In the genomic region with DNA sequence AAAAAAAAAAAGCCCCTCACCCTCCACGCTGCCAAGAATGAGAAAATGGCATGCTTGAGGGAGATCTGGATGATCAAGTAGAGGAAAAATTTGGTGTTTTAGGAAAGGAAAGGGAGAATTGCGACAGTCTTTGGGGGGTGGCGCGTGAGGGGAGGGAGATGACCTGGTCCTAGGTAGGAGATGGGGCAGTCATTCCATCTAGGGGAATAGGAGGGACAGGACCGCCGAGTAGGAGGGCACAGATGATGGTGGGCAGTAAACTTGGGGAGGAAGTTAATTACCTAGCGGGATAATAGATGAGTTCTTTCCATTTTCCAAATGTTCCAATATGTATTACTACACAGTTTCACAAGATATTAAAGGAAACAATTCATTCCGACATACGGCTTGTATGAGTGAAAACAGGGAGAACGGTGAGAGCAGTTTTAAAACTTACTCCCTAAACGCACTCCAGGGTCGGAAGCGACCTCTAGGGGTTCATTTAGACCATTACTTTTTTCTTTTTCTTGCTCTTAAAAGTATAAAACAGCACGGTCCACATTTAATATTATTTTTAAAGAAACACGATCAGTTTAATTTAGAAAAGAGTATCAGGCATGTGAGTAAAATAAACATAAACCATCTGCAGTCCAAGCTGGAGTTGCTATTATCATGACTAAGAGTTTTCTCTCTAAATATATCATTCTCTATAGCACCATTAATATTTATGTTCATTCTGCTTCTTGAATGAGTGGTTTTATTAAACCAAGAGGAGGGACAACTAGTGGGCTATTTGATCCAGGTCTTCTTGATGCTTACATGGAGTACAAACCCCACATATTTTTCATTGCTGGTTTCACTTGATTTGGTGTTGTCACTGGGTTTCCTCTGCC, we compare ENCODE assay signal across 8 cellular contexts. TPM values are rescaled to one million over a fixed set of nuclear protein-coding genes. Genes with fewer than 3 reads are reported as not detected.
DNase-seq lines count a peak whose midpoint lies in the region; ATAC-seq, FAIRE-seq and TF ChIP-seq lines count a peak whose summit lies in the region.

No MANE protein-coding gene starts in this region.

- H3K4me2 ChIP-seq in PC-9 (peak overlapping the region; percentile 69), HepG2 (ENCODE audit: low read depth, low read length) (peak overlapping the region; percentile 68)

- H3K36me3 Mint-ChIP-seq in MCF 10A (ENCODE audit: insufficient read depth, unreplicated experiment) = peaks cover 12% of the 10 kb centered on the region

- intact Hi-C loops in PC-9 (cut with micrococcal nuclease; ENCODE audit: unreplicated experiment) (loop anchor here (1.0 to 5.0 kb wide), 6 partner anchors 23 to 641 kb away; partner anchors contain the start of gene GPX2), MCF 10A (cut with micrococcal nuclease) (loop anchor here (2.0 to 10.0 kb wide), 2 partner anchors 161 to 309 kb away; no protein-coding TSS in a partner anchor), HepG2 (cut with micrococcal nuclease; ENCODE audit: unreplicated experiment) (loop anchor here (1.0 to 5.0 kb wide), 2 partner anchors 41 to 181 kb away; partner anchors contain the start of gene GPX2), transverse colon (cut with DNase I; ENCODE audit: low total_unique reads) (loop anchor here (2.0 kb wide), 1 partner anchor 163 kb away; no protein-coding TSS in a partner anchor)

- ATAC-seq in HepG2 (no peak), GM19351 (IDR thresholded peaks at IDR 0.05; ENCODE audit: unreplicated experiment) (no peak)

- H3K36me3 ChIP-seq in HEK293 (ENCODE audit: control insufficient read depth in 2 of 2, insufficient read depth in 1 of 2, low read length in 2 of 2) = no peaks in the 10 kb centered on the region
- no peaks in the 10 kb centered on the region for H3K36me3 ChIP-seq in PC-9 (ENCODE audit: low read depth)
- no peaks in the 10 kb centered on the region for H3K36me3 ChIP-seq in HepG2 (replicated peaks in 1 of 2; ENCODE audit: control insufficient read depth in 1 of 2, insufficient read depth in 2 of 2, low read length in 2 of 2)
- H3K36me3 ChIP-seq in transverse colon = no peaks in the 10 kb centered on the region

- H3K27ac ChIP-seq in HEK293 (ENCODE audit: extremely low read depth, low read depth, low read length) (no peak overlapping the region), PC-9 (no peak overlapping the region), HepG2 (ENCODE audit: extremely low read length, insufficient read depth, low read length) (no peak overlapping the region), transverse colon (no peak overlapping the region)

- TF ChIP-seq CTCF in HEK293 (tag by site-specific recombination; IDR thresholded peaks at IDR 0.05) (no peak), PC-9 (conservative IDR thresholded peaks at IDR 0.05) (peak; percentile 94), MCF 10A (IDR thresholded peaks at IDR 0.05; ENCODE audit: unreplicated experiment) (peak; percentile 52), HepG2 (CRISPR knock-in tag; IDR thresholded peaks at IDR 0.05) (peak; percentile 68), transverse colon (IDR thresholded peaks at IDR 0.05) (peak; percentile 53 to 70 (median 58))

- peaks cover 3% of the 10 kb centered on the region; the same call in 1 of the 2 replicates for H3K4me1 ChIP-seq in HEK293 (ENCODE audit: control insufficient read depth, insufficient read depth, low read length)
- H3K4me1 ChIP-seq in PC-9 (replicated peaks; ENCODE audit: insufficient read depth) = peaks cover 19% of the 10 kb centered on the region
- peaks cover 46% of the 10 kb centered on the region for H3K4me1 ChIP-seq in HepG2 (ENCODE audit: insufficient read depth, low read length)
- peaks cover 0 to 23% (median 16%) of the 10 kb centered on the region in 4 donors for H3K4me1 ChIP-seq in transverse colon

- FAIRE-seq in HepG2 (lab: Jason Lieb, UNC) = no peak

- H3K4me1 Mint-ChIP-seq in MCF 10A (ENCODE audit: insufficient read depth, unreplicated experiment) = peaks cover 10% of the 10 kb centered on the region

- no peaks in the 10 kb centered on the region for H3F3A ChIP-seq in PC-9 (ENCODE audit: insufficient read depth, low read depth)

- POLR2A ChIA-PET in HEK293 (lab: Yijun Ruan, JAX) (interaction anchor here (0.6 kb wide), 1 partner anchor 12 kb away, joined by 3 read pairs; no protein-coding TSS in a partner anchor), PC-9 (lab: Charles Lee; ENCODE audit: unreplicated experiment) (no interaction called here), MCF 10A (lab: Yijun Ruan, JAX) (no interaction called here), HepG2 (lab: Yijun Ruan, JAX) (no interaction called here)

- BruUV-seq in PC-9 (replicated peaks; lab: Mats Ljungman, UMichigan) (no TSS peak), MCF 10A (replicated peaks; lab: Mats Ljungman, UMichigan) (no TSS peak), HepG2 (replicated peaks; lab: Mats Ljungman, UMichigan) (no TSS peak)

- H3K4me3 ChIP-seq in HEK293 (ENCODE audit: low read depth, low read length) (peak overlapping the region; percentile 24), PC-9 (peak overlapping the region; percentile 36; the same call in 1 of the 2 replicates), HepG2 (replicated peaks in 1 of 3; ENCODE audit: insufficient read depth in 1 of 3, low read depth in 2 of 3, low read length in 3 of 3) (peak overlapping the region in 2 of 3 experiments; percentile 38 to 46; a peak in 3 of 6 replicates), transverse colon (no peak overlapping the region)

- peak overlapping the region; percentile 65 for H3K4me3 Mint-ChIP-seq in MCF 10A (ENCODE audit: unreplicated experiment)

- no peak overlapping the region for H3K27ac Mint-ChIP-seq in MCF 10A (ENCODE audit: low read depth, unreplicated experiment)

- peaks cover 12% of the 10 kb centered on the region for H3K27me3 Mint-ChIP-seq in MCF 10A (ENCODE audit: insufficient read depth, unreplicated experiment)

- DNase-seq in D341Med (ENCODE audit: low spot score) (peak; percentile 50), PC-9 (peak; percentile 43 to 65), MCF 10A (ENCODE audit: unreplicated experiment) (peak; percentile 66), HepG2 (ENCODE audit: low spot score) (peak; percentile 45), transverse colon (peak; percentile 33), NK-92 (lab: John Stamatoyannopoulos, UW; ENCODE audit: unreplicated experiment) (no peak)

- in situ Hi-C loops in HepG2 (cut with HindIII; ENCODE audit: extremely low pct_ligation_motif_present, low pct_unique_long_range_greater_than_20kb) (loop anchor here (10.0 kb wide), 1 partner anchor 159 kb away; no protein-coding TSS in a partner anchor), transverse colon (cut with MboI; ENCODE audit: low pct_ligation_motif_present in 1 of 4, low pct_unique_long_range_greater_than_20kb in 1 of 4, low sequenced_read_pairs in 3 of 4) (loop anchor here in 2 of 4 donors (10.0 to 25.0 kb wide), 2 partner anchors 159 to 404 kb away; no protein-coding TSS in a partner anchor)

- CTCF ChIA-PET in HEK293 (lab: Yijun Ruan, JAX) (interaction anchor here (0.6 to 1.8 kb wide), 16 partner anchors 8 to 1019 kb away, joined by 3 to 7 read pairs (median 4); partner anchors contain the start of gene HSPA2), PC-9 (lab: Charles Lee) (interaction anchor here (0.5 to 0.7 kb wide), 2 partner anchors 52 to 471 kb away, joined by 3 to 4 read pairs; no protein-coding TSS in a partner anchor), MCF 10A (lab: Yijun Ruan, JAX) (interaction anchor here (0.6 to 2.0 kb wide), 11 partner anchors 10 to 520 kb away, joined by 3 to 11 read pairs (median 3); no protein-coding TSS in a partner anchor), HepG2 (lab: Yijun Ruan, JAX; ENCODE audit: low intra/inter-chr PET ratio, low total read pairs) (interaction anchor here (0.8 to 1.4 kb wide), 2 partner anchors 45 to 161 kb away, joined by 3 to 7 read pairs; no protein-coding TSS in a partner anchor)

- no peaks in the 10 kb centered on the region for H3K9me2 ChIP-seq in PC-9 (ENCODE audit: insufficient read depth)

- no peak overlapping the region for H3K9ac ChIP-seq in HepG2 (ENCODE audit: insufficient read depth, low read depth, low read length)

- H3K9me3 ChIP-seq in HEK293 (ENCODE audit: control insufficient read depth, insufficient read depth, low read depth, low read length) (no peaks in the 10 kb centered on the region), PC-9 (ENCODE audit: insufficient read depth, low read depth) (no peaks in the 10 kb centered on the region), HepG2 (ENCODE audit: low read length) (no peaks in the 10 kb centered on the region), transverse colon (no peaks in the 10 kb centered on the region)

- H3K27me3 ChIP-seq in PC-9 (ENCODE audit: insufficient read depth, low read depth) (no peaks in the 10 kb centered on the region), HepG2 (ENCODE audit: control insufficient read depth in 1 of 2, insufficient read depth in 2 of 2, low read length in 2 of 2) (no peaks in the 10 kb centered on the region), transverse colon (no peaks in the 10 kb centered on the region)

- H3K79me2 ChIP-seq in PC-9 (ENCODE audit: low read depth) (peaks cover 17% of the 10 kb centered on the region), HepG2 (ENCODE audit: insufficient read depth, low read length) (peaks cover 16% of the 10 kb centered on the region)

- TF ChIP-seq EP300 in HepG2 (IDR thresholded peaks at IDR 0.05; ENCODE audit: low read depth in 2 of 2, low read length in 2 of 2) (no peak), HepG2 (CRISPR knock-in tag; IDR thresholded peaks at IDR 0.05; ENCODE audit: borderline replicate concordance) (no peak), transverse colon (IDR thresholded peaks at IDR 0.05; ENCODE audit: low read depth) (no peak)

- TF ChIP-seq RAD21 in HepG2 (CRISPR knock-in tag; IDR thresholded peaks at IDR 0.05) = 0 out of 2 replicates have a peak, but pooled peaks have one; percentile 20

- H2AFZ ChIP-seq in PC-9 (peak overlapping the region; percentile 56; the same call in 1 of the 2 replicates), HepG2 (ENCODE audit: low read length) (peak overlapping the region; percentile 78)

- no peaks in the 10 kb centered on the region for H3K9me3 Mint-ChIP-seq in MCF 10A (ENCODE audit: unreplicated experiment)

- H4K20me1 ChIP-seq in PC-9 (ENCODE audit: insufficient read depth) (no peaks in the 10 kb centered on the region), HepG2 (ENCODE audit: insufficient read depth, low read length) (no peaks in the 10 kb centered on the region)

- TF ChIP-seq POLR2A in HepG2 (IDR thresholded peaks at IDR 0.05; ENCODE audit: insufficient read depth in 1 of 2, low read depth in 2 of 2, low read length in 2 of 2) (no peak), transverse colon (IDR thresholded peaks at IDR 0.05) (no peak)

- 14% methylated on average over 15 of the region's 15 CpGs for WGBS in HepG2 (ENCODE audit: low lambda C conversion rate)
- WGBS in transverse colon (ENCODE audit: low coverage in 1 of 2), 2 donors = 9 to 13% methylated on average over 10 to 15 of the region's 15 CpGs

RNA-seq across cellular contexts. Expression of gene FNTB, which starts 3.0 kb away (rescaled TPM):
- total RNA-seq in PC-9 (2021) (23.5 and 35.3 TPM in 2 replicates), MCF 10A (2022) (12.2 and 13.1 TPM in 2 replicates), HepG2 (2016; rRNA removed; fragmentation: Illumina TruSeq; extraction: Trizol) (28.5 and 35.1 TPM in 2 replicates), transverse colon (10 to 100 TPM in 3 of 4 donors, 1 to 10 TPM in 1; 6.5 to 77.2 (median 12.7) TPM)
- total RNA-seq in HepG2 (2016; cell fraction: cytosol; rRNA removed; fragmentation: Illumina TruSeq; extraction: Trizol; ENCODE audit: low read depth) = 4.9 and 5.9 TPM in 2 replicates
- 26.2 and 34.3 TPM in 2 replicates for total RNA-seq in HepG2 (2016; cell fraction: insoluble cytoplasmic fraction; rRNA removed; fragmentation: Illumina TruSeq; extraction: Trizol)
- total RNA-seq in HepG2 (2016; cell fraction: membrane; rRNA removed; fragmentation: Illumina TruSeq; extraction: Trizol) = 13.9 and 14.8 TPM in 2 replicates
- 23.0 and 24.4 TPM in 2 replicates for total RNA-seq in HepG2 (2016; cell fraction: nucleus; rRNA removed; fragmentation: Illumina TruSeq; extraction: Trizol)
- polyA plus RNA-seq in HepG2 (2011; rRNA removed) = 23.6 and 25.5 TPM in 2 replicates
- polyA plus RNA-seq in HepG2 (2011; cell fraction: cytosol; rRNA removed) = 24.0 and 26.1 TPM in 2 replicates
- 23.4 and 27.7 TPM in 2 replicates for polyA plus RNA-seq in HepG2 (2011; cell fraction: nucleus; rRNA removed)
- polyA plus RNA-seq in HepG2 (2012) = 13.7 TPM in 2 replicates
- polyA plus RNA-seq in HepG2 (2016; cell fraction: cytosol; fragmentation: Illumina TruSeq; extraction: Trizol; ENCODE audit: low read depth) = 4.0 and 4.6 TPM in 2 replicates
- 33.7 and 37.5 TPM in 2 replicates for polyA plus RNA-seq in HepG2 (2016; cell fraction: insoluble cytoplasmic fraction; fragmentation: Illumina TruSeq; extraction: Trizol; ENCODE audit: low read depth)
- 7.5 and 8.8 TPM in 2 replicates for polyA plus RNA-seq in HepG2 (2016; cell fraction: membrane; fragmentation: Illumina TruSeq; extraction: Trizol; ENCODE audit: low read depth)
- 23.4 and 28.9 TPM in 2 replicates for polyA plus RNA-seq in HepG2 (2016; cell fraction: nucleus; fragmentation: Illumina TruSeq; extraction: Trizol; ENCODE audit: insufficient read depth, low read depth)
- polyA minus RNA-seq in HepG2 (2011; rRNA and poly(A)+ RNA removed; ENCODE audit: low replicate concordance) = 79.0 and 79.6 TPM in 2 replicates
- polyA minus RNA-seq in HepG2 (2011; cell fraction: cytosol; rRNA and poly(A)+ RNA removed) = 23.7 and 24.0 TPM in 2 replicates
- 29.1 and 37.9 TPM in 2 replicates for polyA minus RNA-seq in HepG2 (2011; cell fraction: nucleus; rRNA and poly(A)+ RNA removed)

RNA-seq across cellular contexts. Expression of gene RAB15, which starts 11.5 kb away (rescaled TPM):
- total RNA-seq in PC-9 (2021) (52.9 and 74.9 TPM in 2 replicates), MCF 10A (2022) (0.28 and 0.66 TPM in 2 replicates), HepG2 (2016; rRNA removed; fragmentation: Illumina TruSeq; extraction: Trizol) (17.2 and 18.5 TPM in 2 replicates), transverse colon (10 to 100 TPM; 11.6 to 50.9 (median 19.4) TPM)
- 10.0 and 10.2 TPM in 2 replicates for total RNA-seq in HepG2 (2016; cell fraction: cytosol; rRNA removed; fragmentation: Illumina TruSeq; extraction: Trizol; ENCODE audit: low read depth)
- total RNA-seq in HepG2 (2016; cell fraction: insoluble cytoplasmic fraction; rRNA removed; fragmentation: Illumina TruSeq; extraction: Trizol) = 15.0 and 19.2 TPM in 2 replicates
- total RNA-seq in HepG2 (2016; cell fraction: membrane; rRNA removed; fragmentation: Illumina TruSeq; extraction: Trizol) = 28.0 and 32.7 TPM in 2 replicates
- total RNA-seq in HepG2 (2016; cell fraction: nucleus; rRNA removed; fragmentation: Illumina TruSeq; extraction: Trizol) = 13.3 and 15.6 TPM in 2 replicates
- 7.4 and 12.3 TPM in 2 replicates for polyA plus RNA-seq in HepG2 (2011; rRNA removed)
- 6.2 and 7.5 TPM in 2 replicates for polyA plus RNA-seq in HepG2 (2011; cell fraction: cytosol; rRNA removed)
- 33.9 and 49.5 TPM in 2 replicates for polyA plus RNA-seq in HepG2 (2011; cell fraction: nucleus; rRNA removed)
- polyA plus RNA-seq in HepG2 (2012) = 3.6 and 9.1 TPM in 2 replicates
- polyA plus RNA-seq in HepG2 (2016; cell fraction: cytosol; fragmentation: Illumina TruSeq; extraction: Trizol; ENCODE audit: low read depth) = 12.4 and 12.5 TPM in 2 replicates
- polyA plus RNA-seq in HepG2 (2016; cell fraction: insoluble cytoplasmic fraction; fragmentation: Illumina TruSeq; extraction: Trizol; ENCODE audit: low read depth) = 18.7 and 21.4 TPM in 2 replicates
- polyA plus RNA-seq in HepG2 (2016; cell fraction: membrane; fragmentation: Illumina TruSeq; extraction: Trizol; ENCODE audit: low read depth) = 29.3 and 32.2 TPM in 2 replicates
- 31.6 and 35.1 TPM in 2 replicates for polyA plus RNA-seq in HepG2 (2016; cell fraction: nucleus; fragmentation: Illumina TruSeq; extraction: Trizol; ENCODE audit: insufficient read depth, low read depth)
- polyA minus RNA-seq in HepG2 (2011; rRNA and poly(A)+ RNA removed; ENCODE audit: low replicate concordance) = 8.7 TPM in 1 of 2 replicates, not detected in the other
- polyA minus RNA-seq in HepG2 (2011; cell fraction: cytosol; rRNA and poly(A)+ RNA removed) = 2.2 and 3.1 TPM in 2 replicates
- polyA minus RNA-seq in HepG2 (2011; cell fraction: nucleus; rRNA and poly(A)+ RNA removed) = 4.0 and 8.6 TPM in 2 replicates

RNA-seq across cellular contexts. Expression of gene GPX2, which starts 41.1 kb away (rescaled TPM):
- total RNA-seq in PC-9 (2021) (196 and 323 TPM in 2 replicates), MCF 10A (2022) (not detected in 2 replicates), HepG2 (2016; rRNA removed; fragmentation: Illumina TruSeq; extraction: Trizol) (674 and 839 TPM in 2 replicates), transverse colon (100 to 1,000 TPM in 3 of 4 donors, 1 to 10 TPM in 1; 7.9 to 292 (median 204) TPM)
- 242 and 256 TPM in 2 replicates for total RNA-seq in HepG2 (2016; cell fraction: cytosol; rRNA removed; fragmentation: Illumina TruSeq; extraction: Trizol; ENCODE audit: low read depth)
- total RNA-seq in HepG2 (2016; cell fraction: insoluble cytoplasmic fraction; rRNA removed; fragmentation: Illumina TruSeq; extraction: Trizol) = 663 and 874 TPM in 2 replicates
- 629 and 636 TPM in 2 replicates for total RNA-seq in HepG2 (2016; cell fraction: membrane; rRNA removed; fragmentation: Illumina TruSeq; extraction: Trizol)
- total RNA-seq in HepG2 (2016; cell fraction: nucleus; rRNA removed; fragmentation: Illumina TruSeq; extraction: Trizol) = 227 and 238 TPM in 2 replicates
- 417 and 526 TPM in 2 replicates for polyA plus RNA-seq in HepG2 (2011; rRNA removed)
- polyA plus RNA-seq in HepG2 (2011; cell fraction: cytosol; rRNA removed) = 451 and 581 TPM in 2 replicates
- 112 and 118 TPM in 2 replicates for polyA plus RNA-seq in HepG2 (2011; cell fraction: nucleus; rRNA removed)
- 77.6 and 217 TPM in 2 replicates for polyA plus RNA-seq in HepG2 (2012)
- 401 and 422 TPM in 2 replicates for polyA plus RNA-seq in HepG2 (2016; cell fraction: cytosol; fragmentation: Illumina TruSeq; extraction: Trizol; ENCODE audit: low read depth)
- 1,459 and 1,539 TPM in 2 replicates for polyA plus RNA-seq in HepG2 (2016; cell fraction: insoluble cytoplasmic fraction; fragmentation: Illumina TruSeq; extraction: Trizol; ENCODE audit: low read depth)
- 928 and 1,086 TPM in 2 replicates for polyA plus RNA-seq in HepG2 (2016; cell fraction: membrane; fragmentation: Illumina TruSeq; extraction: Trizol; ENCODE audit: low read depth)
- 560 and 646 TPM in 2 replicates for polyA plus RNA-seq in HepG2 (2016; cell fraction: nucleus; fragmentation: Illumina TruSeq; extraction: Trizol; ENCODE audit: insufficient read depth, low read depth)
- polyA minus RNA-seq in HepG2 (2011; rRNA and poly(A)+ RNA removed; ENCODE audit: low replicate concordance) = 0.26 and 308 TPM in 2 replicates
- 48.7 and 61.2 TPM in 2 replicates for polyA minus RNA-seq in HepG2 (2011; cell fraction: cytosol; rRNA and poly(A)+ RNA removed)
- 37.3 and 43.0 TPM in 2 replicates for polyA minus RNA-seq in HepG2 (2011; cell fraction: nucleus; rRNA and poly(A)+ RNA removed)

Comparison
In these comparisons a context has a peak if more than half of its experiments do, and no peak if none do; other contexts are left out.
1. H3K4me3 ChIP-seq: peak in HEK293 (single experiment), PC-9 (single experiment) and HepG2 (2 of 3); none in transverse colon (0 of 4).